Comparison of ENCODE assay signal across 22 cellular contexts in genomic region chr16:65057184-65057583, GRCh38.
DNase-seq lines count a peak whose midpoint lies in the region; ATAC-seq, FAIRE-seq and TF ChIP-seq lines count a peak whose summit lies in the region.
"Had no signal": no experiment of that assay in that cellular context is flagged by ENCODE, and none has a peak within 500 bp of the region (broad histone marks: within the 10 kb centered on the region; RNA-seq: fewer than 3 reads in every experiment).

No MANE protein-coding gene starts in this region.

- H4K91ac ChIP-seq in neuronal stem cell (ENCODE audit: low read depth, low read length, poor library complexity): no peak overlapping the region

- DNase-seq in bronchial epithelial cell (ENCODE audit: low read depth) (no peak), dorsolateral prefrontal cortex (no peak), neuronal stem cell (ENCODE audit: low spot score) (no peak), GM19238 (ENCODE audit: insufficient read length, low spot score) (no peak)
- no peak for DNase-seq in activated CD8-positive, alpha-beta memory T cell treated with anti-CD3 and anti-CD28 coated beads, Interleukin-2, amount 10 ng/mL, durations not matched to agents 7 days and 5 days
- DNase-seq: ACHN; BE2C; C1 segment of cervical spinal cord; Caco-2; CD4-positive, CD25-positive, alpha-beta regulatory T cell; CD8-positive, alpha-beta memory T cell; GOT3; H7; IMR-90 had no signal

- TF ChIP-seq CTCF in bronchial epithelial cell (IDR thresholded peaks at IDR 0.05; ENCODE audit: insufficient read depth, low read length, severe bottlenecking) (no peak), dorsolateral prefrontal cortex (IDR thresholded peaks at IDR 0.05 in 54 of 56, conservative IDR thresholded peaks at IDR 0.05 in 2 of 56; ENCODE audit: low read depth in 1 of 56, partially characterized antibody in 56 of 56) (no peak)

- H3K27me3 ChIP-seq in bronchial epithelial cell (ENCODE audit: control insufficient read depth, insufficient read depth, low read length) (no peaks in the 10 kb centered on the region), dorsolateral prefrontal cortex (no peaks in the 10 kb centered on the region), neuronal stem cell (ENCODE audit: control insufficient read depth in 3 of 3, insufficient read depth in 3 of 3, low read depth in 1 of 3, low read length in 3 of 3) (peaks cover 0 to 3% (median 0%) of the 10 kb centered on the region in 3 experiments)
- H3K27me3 ChIP-seq: BE2C had no signal

- peak; percentile 68 for FAIRE-seq in bronchial epithelial cell (lab: Jason Lieb, UNC)
- FAIRE-seq: A204.1, D721Med, G401.6, GM12892, GM18507, HTR-8/SVneo had no signal

- H3K27me3 Mint-ChIP-seq in activated CD8-positive, alpha-beta memory T cell treated with anti-CD3 and anti-CD28 coated beads, Interleukin-2, amount 10 ng/mL, durations not matched to agents 7 days and 5 days: no peaks in the 10 kb centered on the region
- H3K27me3 Mint-ChIP-seq: CD4-positive, CD25-positive, alpha-beta regulatory T cell; CD8-positive, alpha-beta memory T cell had no signal

- H3K4ac ChIP-seq in neuronal stem cell (ENCODE audit: low read length): no peak overlapping the region

- no peak overlapping the region for H2BK15ac ChIP-seq in neuronal stem cell (ENCODE audit: low read length)

- no peaks in the 10 kb centered on the region for H3K36me3 Mint-ChIP-seq in activated CD8-positive, alpha-beta memory T cell treated with anti-CD3 and anti-CD28 coated beads, Interleukin-2, amount 10 ng/mL, durations not matched to agents 7 days and 5 days
- H3K36me3 Mint-ChIP-seq: CD4-positive, CD25-positive, alpha-beta regulatory T cell; CD8-positive, alpha-beta memory T cell had no signal

- intact Hi-C loops in dorsolateral prefrontal cortex (cut with DNase I): loop anchor here (5.0 to 10.0 kb wide), 3 partner anchors 45 to 192 kb away; no protein-coding TSS in a partner anchor

- no peak overlapping the region for H2AFZ ChIP-seq in neuronal stem cell (ENCODE audit: low read length)

- WGBS in neuronal stem cell (ENCODE audit: extremely low coverage in 2 of 2, insufficient read length in 2 of 2, insufficient replicate concordance in 1 of 2), 2 donors: no CpG with 5 or more reads among the region's 3 CpGs

- no peak overlapping the region for H3K4me3 Mint-ChIP-seq in activated CD8-positive, alpha-beta memory T cell treated with anti-CD3 and anti-CD28 coated beads, Interleukin-2, amount 10 ng/mL, durations not matched to agents 7 days and 5 days
- H3K4me3 Mint-ChIP-seq: CD4-positive, CD25-positive, alpha-beta regulatory T cell; CD8-positive, alpha-beta memory T cell had no signal

- H4K8ac ChIP-seq in neuronal stem cell (ENCODE audit: low read depth, low read length): no peak overlapping the region

- H3K36me3 ChIP-seq in bronchial epithelial cell (ENCODE audit: control insufficient read depth, insufficient read depth, low read length) (no peaks in the 10 kb centered on the region), neuronal stem cell (replicated peaks in 1 of 2; ENCODE audit: control insufficient read depth in 2 of 2, insufficient read depth in 2 of 2, low read length in 2 of 2) (peaks cover 0 to 16% of the 10 kb centered on the region in 2 donors)
- H3K36me3 ChIP-seq: BE2C had no signal

- H2AK5ac ChIP-seq in neuronal stem cell (ENCODE audit: low read depth, low read length): no peak overlapping the region

- no peak overlapping the region for H3K9ac ChIP-seq in neuronal stem cell (ENCODE audit: low read depth, low read length, poor library complexity)

- H3K27ac ChIP-seq in dorsolateral prefrontal cortex (peak overlapping the region in 47 of 59 donors; percentile 5 to 96 (median 89)), neuronal stem cell (replicated peaks; ENCODE audit: low read length) (peak overlapping the region; percentile 41)

- H3K9me3 Mint-ChIP-seq in activated CD8-positive, alpha-beta memory T cell treated with anti-CD3 and anti-CD28 coated beads, Interleukin-2, amount 10 ng/mL, durations not matched to agents 7 days and 5 days (ENCODE audit: low read depth): peaks cover 5% of the 10 kb centered on the region

- no peak overlapping the region for H3K14ac ChIP-seq in neuronal stem cell (ENCODE audit: low read length)

- no peaks in the 10 kb centered on the region for H3K9me3 ChIP-seq in neuronal stem cell (replicated peaks in 1 of 2; ENCODE audit: control insufficient read depth in 2 of 2, insufficient read depth in 1 of 2, low read depth in 1 of 2, low read length in 2 of 2)
- H3K9me3 ChIP-seq: BE2C, Caco-2 had no signal

- H2BK5ac ChIP-seq in neuronal stem cell (ENCODE audit: low read length): no peak overlapping the region

- H3K23ac ChIP-seq in neuronal stem cell (ENCODE audit: low read depth, low read length, poor library complexity): no peak overlapping the region

- no peak overlapping the region for H3K18ac ChIP-seq in neuronal stem cell (ENCODE audit: low read length)

- CTCF ChIA-PET in activated CD8-positive, alpha-beta memory T cell treated with anti-CD3 and anti-CD28 coated beads, Interleukin-2, amount 10 ng/mL, durations not matched to agents 7 days and 5 days (lab: Charles Lee): no interaction called here

- ATAC-seq in activated CD8-positive, alpha-beta memory T cell treated with anti-CD3 and anti-CD28 coated beads, Interleukin-2, amount 10 ng/mL, durations not matched to agents 7 days and 5 days: no peak
- no peak for ATAC-seq in GM21825 (IDR thresholded peaks at IDR 0.05; ENCODE audit: unreplicated experiment)
- ATAC-seq: HCT116 had no signal

- H3K4me2 ChIP-seq in neuronal stem cell (ENCODE audit: insufficient read depth, low read length, poor library complexity, severe bottlenecking): no peak overlapping the region

- H3K79me1 ChIP-seq in neuronal stem cell (ENCODE audit: low read depth, low read length): peaks cover 6% of the 10 kb centered on the region

- no peak overlapping the region for H3K27ac Mint-ChIP-seq in activated CD8-positive, alpha-beta memory T cell treated with anti-CD3 and anti-CD28 coated beads, Interleukin-2, amount 10 ng/mL, durations not matched to agents 7 days and 5 days
- H3K27ac Mint-ChIP-seq: CD4-positive, CD25-positive, alpha-beta regulatory T cell had no signal

- peaks cover 0 to 37% of the 10 kb centered on the region in 2 donors for H3K4me1 ChIP-seq in neuronal stem cell (ENCODE audit: control insufficient read depth in 2 of 2, insufficient read depth in 1 of 2, low read depth in 1 of 2, low read length in 2 of 2)
- H3K4me1 ChIP-seq: BE2C, Caco-2 had no signal

- no peak overlapping the region for H2BK12ac ChIP-seq in neuronal stem cell (ENCODE audit: low read length)

- H3K4me3 ChIP-seq in bronchial epithelial cell (ENCODE audit: low read depth, low read length) (no peak overlapping the region), dorsolateral prefrontal cortex (no peak overlapping the region), neuronal stem cell (ENCODE audit: low read length in 2 of 2) (no peak overlapping the region)

- no peak overlapping the region for H2BK120ac ChIP-seq in neuronal stem cell (ENCODE audit: low read depth, low read length)

- no peaks in the 10 kb centered on the region for H3K4me1 Mint-ChIP-seq in activated CD8-positive, alpha-beta memory T cell treated with anti-CD3 and anti-CD28 coated beads, Interleukin-2, amount 10 ng/mL, durations not matched to agents 7 days and 5 days
- H3K4me1 Mint-ChIP-seq: CD4-positive, CD25-positive, alpha-beta regulatory T cell; CD8-positive, alpha-beta memory T cell had no signal
